In the genomic region with DNA sequence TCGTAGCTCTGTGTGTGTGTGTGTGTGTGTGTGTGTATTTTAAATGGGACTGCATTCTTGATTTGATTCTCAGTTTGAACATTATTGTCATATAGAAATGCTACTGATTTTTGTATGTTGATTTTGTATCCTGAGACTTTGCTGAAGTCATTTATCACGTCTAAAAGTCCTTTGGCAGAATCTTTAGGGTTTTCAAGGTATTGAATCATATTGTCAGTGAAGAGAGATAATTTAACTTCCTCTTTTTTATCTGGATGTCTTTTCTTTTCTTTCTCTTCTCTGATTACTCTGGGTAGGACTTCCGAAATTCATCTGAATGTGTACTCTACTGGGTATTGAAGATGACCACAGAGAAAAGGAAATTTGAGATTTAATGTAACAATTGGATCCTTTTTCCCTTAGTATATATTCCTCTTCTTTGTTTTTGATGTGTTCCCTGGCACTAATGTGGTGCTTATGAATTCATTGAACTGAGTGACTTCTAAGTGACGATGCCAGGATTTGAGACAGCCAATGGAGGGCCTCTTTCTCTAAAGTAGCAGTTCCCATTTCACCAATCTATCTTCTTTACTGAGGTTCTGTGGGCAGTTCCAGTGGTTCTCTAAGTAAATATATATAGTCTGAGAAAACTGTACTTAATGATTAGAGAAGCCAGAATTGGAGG, we compare ENCODE assay signal across 1 cellular context.
TF ChIP-seq lines count a peak whose summit lies in the region.

No MANE protein-coding gene starts in this region.

TF ChIP-seq in GM12878, 131 proteins besides CTCF, POLR2A, EP300 and RAD21:
- peak; percentile 17; the same call in 1 of the 2 replicates for TF ChIP-seq SPI1 (IDR thresholded peaks at IDR 0.05; ENCODE audit: borderline replicate concordance, insufficient read depth, low read depth, low read length)
- TF ChIP-seq GATAD2B (conservative IDR thresholded peaks at IDR 0.05; ENCODE audit: low read depth): 0 out of 2 replicates have a peak, but pooled peaks have one; percentile 19
- no peak for TF ChIP-seq CEBPB (IDR thresholded peaks at IDR 0.05; ENCODE audit: borderline replicate concordance in 1 of 2, low read depth in 2 of 2, low read length in 2 of 2)
- TF ChIP-seq, protein P1, sequence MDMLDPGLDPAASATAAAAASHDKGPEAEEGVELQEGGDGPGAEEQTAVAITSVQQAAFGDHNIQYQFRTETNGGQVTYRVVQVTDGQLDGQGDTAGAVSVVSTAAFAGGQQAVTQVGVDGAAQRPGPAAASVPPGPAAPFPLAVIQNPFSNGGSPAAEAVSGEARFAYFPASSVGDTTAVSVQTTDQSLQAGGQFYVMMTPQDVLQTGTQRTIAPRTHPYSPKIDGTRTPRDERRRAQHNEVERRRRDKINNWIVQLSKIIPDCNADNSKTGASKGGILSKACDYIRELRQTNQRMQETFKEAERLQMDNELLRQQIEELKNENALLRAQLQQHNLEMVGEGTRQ (IDR thresholded peaks at IDR 0.05; ENCODE audit: borderline replicate concordance, low read depth, low read length): no peak
- TF ChIP-seq BACH1 (IDR thresholded peaks at IDR 0.05; ENCODE audit: borderline replicate concordance): no peak
- TF ChIP-seq, protein P2, sequence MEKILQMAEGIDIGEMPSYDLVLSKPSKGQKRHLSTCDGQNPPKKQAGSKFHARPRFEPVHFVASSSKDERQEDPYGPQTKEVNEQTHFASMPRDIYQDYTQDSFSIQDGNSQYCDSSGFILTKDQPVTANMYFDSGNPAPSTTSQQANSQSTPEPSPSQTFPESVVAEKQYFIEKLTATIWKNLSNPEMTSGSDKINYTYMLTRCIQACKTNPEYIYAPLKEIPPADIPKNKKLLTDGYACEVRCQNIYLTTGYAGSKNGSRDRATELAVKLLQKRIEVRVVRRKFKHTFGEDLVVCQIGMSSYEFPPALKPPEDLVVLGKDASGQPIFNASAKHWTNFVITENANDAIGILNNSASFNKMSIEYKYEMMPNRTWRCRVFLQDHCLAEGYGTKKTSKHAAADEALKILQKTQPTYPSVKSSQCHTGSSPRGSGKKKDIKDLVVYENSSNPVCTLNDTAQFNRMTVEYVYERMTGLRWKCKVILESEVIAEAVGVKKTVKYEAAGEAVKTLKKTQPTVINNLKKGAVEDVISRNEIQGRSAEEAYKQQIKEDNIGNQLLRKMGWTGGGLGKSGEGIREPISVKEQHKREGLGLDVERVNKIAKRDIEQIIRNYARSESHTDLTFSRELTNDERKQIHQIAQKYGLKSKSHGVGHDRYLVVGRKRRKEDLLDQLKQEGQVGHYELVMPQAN (conservative IDR thresholded peaks at IDR 0.05): no peak
- no peak for TF ChIP-seq EED (IDR thresholded peaks at IDR 0.05; ENCODE audit: low read depth)
- TF ChIP-seq, protein P3, sequence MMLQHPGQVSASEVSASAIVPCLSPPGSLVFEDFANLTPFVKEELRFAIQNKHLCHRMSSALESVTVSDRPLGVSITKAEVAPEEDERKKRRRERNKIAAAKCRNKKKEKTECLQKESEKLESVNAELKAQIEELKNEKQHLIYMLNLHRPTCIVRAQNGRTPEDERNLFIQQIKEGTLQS (IDR thresholded peaks at IDR 0.05; ENCODE audit: borderline replicate concordance, extremely low read depth, low read depth, low read length): no peak
- TF ChIP-seq, protein P4, sequence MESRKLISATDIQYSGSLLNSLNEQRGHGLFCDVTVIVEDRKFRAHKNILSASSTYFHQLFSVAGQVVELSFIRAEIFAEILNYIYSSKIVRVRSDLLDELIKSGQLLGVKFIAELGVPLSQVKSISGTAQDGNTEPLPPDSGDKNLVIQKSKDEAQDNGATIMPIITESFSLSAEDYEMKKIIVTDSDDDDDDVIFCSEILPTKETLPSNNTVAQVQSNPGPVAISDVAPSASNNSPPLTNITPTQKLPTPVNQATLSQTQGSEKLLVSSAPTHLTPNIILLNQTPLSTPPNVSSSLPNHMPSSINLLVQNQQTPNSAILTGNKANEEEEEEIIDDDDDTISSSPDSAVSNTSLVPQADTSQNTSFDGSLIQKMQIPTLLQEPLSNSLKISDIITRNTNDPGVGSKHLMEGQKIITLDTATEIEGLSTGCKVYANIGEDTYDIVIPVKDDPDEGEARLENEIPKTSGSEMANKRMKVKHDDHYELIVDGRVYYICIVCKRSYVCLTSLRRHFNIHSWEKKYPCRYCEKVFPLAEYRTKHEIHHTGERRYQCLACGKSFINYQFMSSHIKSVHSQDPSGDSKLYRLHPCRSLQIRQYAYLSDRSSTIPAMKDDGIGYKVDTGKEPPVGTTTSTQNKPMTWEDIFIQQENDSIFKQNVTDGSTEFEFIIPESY (IDR thresholded peaks at IDR 0.05): no peak
- peak; percentile 38; the same call in 1 of the 2 replicates for TF ChIP-seq MTA2 (IDR thresholded peaks at IDR 0.05; ENCODE audit: low read depth)
- no peak for TF ChIP-seq CHD1 (IDR thresholded peaks at IDR 0.05; ENCODE audit: low read depth, low read length)
- TF ChIP-seq JUNB (IDR thresholded peaks at IDR 0.05): 0 out of 2 replicates have a peak, but pooled peaks have one; percentile 18
- TF ChIP-seq ZBED1 (IDR thresholded peaks at IDR 0.05; ENCODE audit: borderline replicate concordance): no peak
- TF ChIP-seq ESRRA (IDR thresholded peaks at IDR 0.05; ENCODE audit: low read length): no peak
- TF ChIP-seq IKZF1 (conservative IDR thresholded peaks at IDR 0.05): 0 out of 2 replicates have a peak, but pooled peaks have one; percentile 14
- TF ChIP-seq NRF1 (conservative IDR thresholded peaks at IDR 0.05; ENCODE audit: low read depth, low read length): no peak
- TF ChIP-seq NFIC (IDR thresholded peaks at IDR 0.05; ENCODE audit: low read depth, low read length): peak; percentile 36; the same call in 1 of the 2 replicates
- TF ChIP-seq RUNX3 (IDR thresholded peaks at IDR 0.05; ENCODE audit: low read length): peak; percentile 20; the same call in 1 of the 2 replicates
- TF ChIP-seq CBX3 (IDR thresholded peaks at IDR 0.05; ENCODE audit: borderline replicate concordance, low read depth): no peak
- TF ChIP-seq, protein P5, sequence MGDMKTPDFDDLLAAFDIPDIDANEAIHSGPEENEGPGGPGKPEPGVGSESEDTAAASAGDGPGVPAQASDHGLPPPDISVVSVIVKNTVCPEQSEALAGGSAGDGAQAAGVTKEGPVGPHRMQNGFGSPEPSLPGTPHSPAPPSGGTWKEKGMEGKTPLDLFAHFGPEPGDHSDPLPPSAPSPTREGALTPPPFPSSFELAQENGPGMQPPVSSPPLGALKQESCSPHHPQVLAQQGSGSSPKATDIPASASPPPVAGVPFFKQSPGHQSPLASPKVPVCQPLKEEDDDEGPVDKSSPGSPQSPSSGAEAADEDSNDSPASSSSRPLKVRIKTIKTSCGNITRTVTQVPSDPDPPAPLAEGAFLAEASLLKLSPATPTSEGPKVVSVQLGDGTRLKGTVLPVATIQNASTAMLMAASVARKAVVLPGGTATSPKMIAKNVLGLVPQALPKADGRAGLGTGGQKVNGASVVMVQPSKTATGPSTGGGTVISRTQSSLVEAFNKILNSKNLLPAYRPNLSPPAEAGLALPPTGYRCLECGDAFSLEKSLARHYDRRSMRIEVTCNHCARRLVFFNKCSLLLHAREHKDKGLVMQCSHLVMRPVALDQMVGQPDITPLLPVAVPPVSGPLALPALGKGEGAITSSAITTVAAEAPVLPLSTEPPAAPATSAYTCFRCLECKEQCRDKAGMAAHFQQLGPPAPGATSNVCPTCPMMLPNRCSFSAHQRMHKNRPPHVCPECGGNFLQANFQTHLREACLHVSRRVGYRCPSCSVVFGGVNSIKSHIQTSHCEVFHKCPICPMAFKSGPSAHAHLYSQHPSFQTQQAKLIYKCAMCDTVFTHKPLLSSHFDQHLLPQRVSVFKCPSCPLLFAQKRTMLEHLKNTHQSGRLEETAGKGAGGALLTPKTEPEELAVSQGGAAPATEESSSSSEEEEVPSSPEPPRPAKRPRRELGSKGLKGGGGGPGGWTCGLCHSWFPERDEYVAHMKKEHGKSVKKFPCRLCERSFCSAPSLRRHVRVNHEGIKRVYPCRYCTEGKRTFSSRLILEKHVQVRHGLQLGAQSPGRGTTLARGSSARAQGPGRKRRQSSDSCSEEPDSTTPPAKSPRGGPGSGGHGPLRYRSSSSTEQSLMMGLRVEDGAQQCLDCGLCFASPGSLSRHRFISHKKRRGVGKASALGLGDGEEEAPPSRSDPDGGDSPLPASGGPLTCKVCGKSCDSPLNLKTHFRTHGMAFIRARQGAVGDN (IDR thresholded peaks at IDR 0.05): 0 out of 2 replicates have a peak, but pooled peaks have one; percentile 22
- TF ChIP-seq HCFC1 (IDR thresholded peaks at IDR 0.05; ENCODE audit: low read length): no peak
- TF ChIP-seq, protein P6, sequence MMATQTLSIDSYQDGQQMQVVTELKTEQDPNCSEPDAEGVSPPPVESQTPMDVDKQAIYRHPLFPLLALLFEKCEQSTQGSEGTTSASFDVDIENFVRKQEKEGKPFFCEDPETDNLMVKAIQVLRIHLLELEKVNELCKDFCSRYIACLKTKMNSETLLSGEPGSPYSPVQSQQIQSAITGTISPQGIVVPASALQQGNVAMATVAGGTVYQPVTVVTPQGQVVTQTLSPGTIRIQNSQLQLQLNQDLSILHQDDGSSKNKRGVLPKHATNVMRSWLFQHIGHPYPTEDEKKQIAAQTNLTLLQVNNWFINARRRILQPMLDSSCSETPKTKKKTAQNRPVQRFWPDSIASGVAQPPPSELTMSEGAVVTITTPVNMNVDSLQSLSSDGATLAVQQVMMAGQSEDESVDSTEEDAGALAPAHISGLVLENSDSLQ (IDR thresholded peaks at IDR 0.05): 0 out of 2 replicates have a peak, but pooled peaks have one; percentile 18
- TF ChIP-seq DPF2 (IDR thresholded peaks at IDR 0.05): 0 out of 2 replicates have a peak, but pooled peaks have one; percentile 43
- TF ChIP-seq IKZF2 (IDR thresholded peaks at IDR 0.05): peak; percentile 41 to 50; a peak in 3 of 4 replicates
